Comparison of ENCODE assay signal across 8 cellular contexts in genomic region chr4:186952709-186953108, GRCh38.
"Had no signal": no experiment of that assay in that cellular context is flagged by ENCODE, and none has a peak within 500 bp of the region (broad histone marks: within the 10 kb centered on the region; RNA-seq: fewer than 3 reads in every experiment).

No MANE protein-coding gene starts in this region.

- H3K4me3 ChIP-seq: GM12878 had no signal

- FAIRE-seq: G401.6, GM12878, GM12891, GM12892, GM18507, GM19239 had no signal

- DNase-seq: GDM1, GF-D8 had no signal

- ATAC-seq: GM12878 had no signal
